In genomic region chr19:19443283-19443682, GRCh38 we compare ENCODE assay signal across 24 cellular contexts. TPM values are rescaled to one million over a fixed set of nuclear protein-coding genes. Genes with fewer than 3 reads are reported as not detected.
A peak's percentile ranks its signal among the peaks of the same experiment; 100 is the strongest.
DNase-seq lines count a peak whose midpoint lies in the region; ATAC-seq and TF ChIP-seq lines count a peak whose summit lies in the region.
"Had no signal": no experiment of that assay in that cellular context is flagged by ENCODE, and none has a peak within 500 bp of the region (broad histone marks: within the 10 kb centered on the region; RNA-seq: fewer than 3 reads in every experiment).

No MANE protein-coding gene starts in this region.

- H3K4me3 ChIP-seq in GM23338 (no peak overlapping the region), WERI-Rb-1 (ENCODE audit: low read depth, low read length) (no peak overlapping the region), foreskin fibroblast (ENCODE audit: low read depth in 1 of 2, low read length in 2 of 2) (no peak overlapping the region)
- H3K4me3 ChIP-seq: prostate gland had no signal

- H3K4me2 ChIP-seq in GM23338, result no peak overlapping the region

- 0 out of 2 replicates have a peak overlapping the region, but pooled peaks have one; percentile 84 for H3K27ac ChIP-seq in GM23338 (ENCODE audit: low read depth)
- H3K27ac ChIP-seq in WERI-Rb-1, result no peak overlapping the region
- H3K27ac ChIP-seq: 22Rv1, prostate gland had no signal

- H3K27me3 Mint-ChIP-seq in T-helper 1 cell treated with Interleukin-12 subunit alpha and Interleukin-12 subunit beta and Interleukin-4 antibody, amounts not matched to agents 30 μg/mL and 1 μg/mL, for 36 hours (ENCODE audit: low read depth), result no peaks in the 10 kb centered on the region
- peaks cover 9% of the 10 kb centered on the region for H3K27me3 Mint-ChIP-seq in GM23338 (ENCODE audit: insufficient read depth, low read depth, poor library complexity)
- no peaks in the 10 kb centered on the region for H3K27me3 Mint-ChIP-seq in naive thymus-derived CD8-positive, alpha-beta T cell

- DNase-seq in T-helper 1 cell (no peak), GM23338 (ENCODE audit: low spot score) (no peak), WERI-Rb-1 (no peak), foreskin fibroblast (no peak), SIG-M5 treated with dmso at 0.1 percent for 504 hours (lab: John Stamatoyannopoulos, UW; ENCODE audit: unreplicated experiment) (no peak)
- no peak for DNase-seq in activated naive CD4-positive, alpha-beta T cell treated with anti-CD3 and anti-CD28 coated beads, Interleukin-2, amount 50 U/mL, for 72 hours (ENCODE audit: low spot score in 2 of 2)
- no peak for DNase-seq in naive thymus-derived CD8-positive, alpha-beta T cell
- DNase-seq: activated CD4-positive, CD25-positive, alpha-beta regulatory T cell treated with anti-CD3 and anti-CD28 coated beads, Interleukin-2, amount 50 U/mL, for 72 hours; activated T-cell treated with anti-CD3 and anti-CD28 coated beads, Interleukin-2, amount 50 U/mL, for 1 hour; anterior cingulate cortex; BE2C; DMS 273 treated with DMSO at 0.1 percent for 48 hours; effector CD8-positive, alpha-beta T cell; GF-D8; NCI-H1105 treated with DMSO at 0.1 percent for 48 hours; NCI-H2107; NCI-H524 treated with DMSO at 0.1 percent for 48 hours; Right ventricle myocardium superior; small intestine; stimulated activated CD4-positive, alpha-beta T cell treated with anti-CD3 and anti-CD28 coated beads, Interleukin-4, amount 100 ng/mL, for 24 hours had no signal

- H3K36me3 ChIP-seq in GM23338 (ENCODE audit: insufficient read depth) (no peaks in the 10 kb centered on the region), WERI-Rb-1 (no peaks in the 10 kb centered on the region; the same call in none of the 2 replicates)
- H3K36me3 ChIP-seq: BE2C, prostate gland had no signal

- H3K9me3 Mint-ChIP-seq in T-helper 1 cell treated with Interleukin-12 subunit alpha and Interleukin-12 subunit beta and Interleukin-4 antibody, amounts not matched to agents 30 μg/mL and 1 μg/mL, for 36 hours, result no peaks in the 10 kb centered on the region
- no peaks in the 10 kb centered on the region; the same call in 2 of the 3 replicates for H3K9me3 Mint-ChIP-seq in GM23338
- H3K9me3 Mint-ChIP-seq in activated naive CD4-positive, alpha-beta T cell treated with anti-CD3 and anti-CD28 coated beads, Interleukin-2, amount 50 U/mL, for 72 hours, result peaks cover 0 to 15% of the 10 kb centered on the region in 2 donors
- peaks cover 0 to 3% (median 0%) of the 10 kb centered on the region in 9 donors for H3K9me3 Mint-ChIP-seq in naive thymus-derived CD8-positive, alpha-beta T cell
- H3K9me3 Mint-ChIP-seq: nephron had no signal

- POLR2A ChIA-PET in naive thymus-derived CD8-positive, alpha-beta T cell (lab: Charles Lee), result interaction anchor here (0.6 to 2.4 kb wide), 4 partner anchors 17 to 635 kb away, joined by 3 to 7 read pairs (median 3); partner anchors contain the start of genes GATAD2A and ZNF90

- no peak overlapping the region for H3K4me3 Mint-ChIP-seq in T-helper 1 cell treated with Interleukin-12 subunit alpha and Interleukin-12 subunit beta and Interleukin-4 antibody, amounts not matched to agents 30 μg/mL and 1 μg/mL, for 36 hours
- no peak overlapping the region for H3K4me3 Mint-ChIP-seq in GM23338
- H3K4me3 Mint-ChIP-seq in naive thymus-derived CD8-positive, alpha-beta T cell, result peak overlapping the region in 3 of 10 donors; percentile 1 to 25 (median 9)
- H3K4me3 Mint-ChIP-seq: nephron had no signal

- peaks cover 58% of the 10 kb centered on the region for H3K4me1 Mint-ChIP-seq in T-helper 1 cell treated with Interleukin-12 subunit alpha and Interleukin-12 subunit beta and Interleukin-4 antibody, amounts not matched to agents 30 μg/mL and 1 μg/mL, for 36 hours (ENCODE audit: low read depth)
- H3K4me1 Mint-ChIP-seq in GM23338, result peaks cover 44% of the 10 kb centered on the region
- peaks cover 50 to 87% (median 82%) of the 10 kb centered on the region in 4 donors for H3K4me1 Mint-ChIP-seq in naive thymus-derived CD8-positive, alpha-beta T cell

- H3K9me2 ChIP-seq in GM23338 (ENCODE audit: insufficient read depth), result no peaks in the 10 kb centered on the region

- H3K9me3 ChIP-seq in WERI-Rb-1 (ENCODE audit: severe bottlenecking), result no peaks in the 10 kb centered on the region
- H3K9me3 ChIP-seq: BE2C, prostate gland had no signal

- ATAC-seq in GM23338, result no peak
- ATAC-seq in activated naive CD4-positive, alpha-beta T cell treated with anti-CD3 and anti-CD28 coated beads, Interleukin-2, amount 50 U/mL, for 72 hours, result no peak
- ATAC-seq in naive thymus-derived CD8-positive, alpha-beta T cell, result no peak

- peak overlapping the region; percentile 12 for H3K27ac Mint-ChIP-seq in T-helper 1 cell treated with Interleukin-12 subunit alpha and Interleukin-12 subunit beta and Interleukin-4 antibody, amounts not matched to agents 30 μg/mL and 1 μg/mL, for 36 hours
- H3K27ac Mint-ChIP-seq in GM23338, result no peak overlapping the region
- H3K27ac Mint-ChIP-seq in activated naive CD4-positive, alpha-beta T cell treated with anti-CD3 and anti-CD28 coated beads, Interleukin-2, amount 50 U/mL, for 72 hours, result peak overlapping the region; percentile 92 to 95
- H3K27ac Mint-ChIP-seq in naive thymus-derived CD8-positive, alpha-beta T cell, result peak overlapping the region; percentile 55 to 93 (median 88)
- H3K27ac Mint-ChIP-seq: nephron had no signal

- peaks cover 100% of the 10 kb centered on the region for H3K79me2 ChIP-seq in GM23338 (replicated peaks; ENCODE audit: insufficient read depth)

- peaks cover 17% of the 10 kb centered on the region for H3F3A ChIP-seq in GM23338 (replicated peaks; ENCODE audit: low read depth)

- peaks cover 21% of the 10 kb centered on the region for H3K36me3 Mint-ChIP-seq in T-helper 1 cell treated with Interleukin-12 subunit alpha and Interleukin-12 subunit beta and Interleukin-4 antibody, amounts not matched to agents 30 μg/mL and 1 μg/mL, for 36 hours (ENCODE audit: low read depth)
- peaks cover 12% of the 10 kb centered on the region; the same call in 2 of the 3 replicates for H3K36me3 Mint-ChIP-seq in GM23338 (ENCODE audit: low read depth)
- peaks cover 5 to 38% of the 10 kb centered on the region in 2 donors for H3K36me3 Mint-ChIP-seq in activated naive CD4-positive, alpha-beta T cell treated with anti-CD3 and anti-CD28 coated beads, Interleukin-2, amount 50 U/mL, for 72 hours
- peaks cover 0 to 31% (median 3%) of the 10 kb centered on the region in 3 donors for H3K36me3 Mint-ChIP-seq in naive thymus-derived CD8-positive, alpha-beta T cell

- peaks cover 87% of the 10 kb centered on the region for H4K20me1 ChIP-seq in GM23338 (replicated peaks; ENCODE audit: insufficient read depth)

- H3K27me3 ChIP-seq in GM23338 (ENCODE audit: insufficient read depth) (no peaks in the 10 kb centered on the region), WERI-Rb-1 (ENCODE audit: insufficient read depth, low read depth, severe bottlenecking) (no peaks in the 10 kb centered on the region)
- H3K27me3 ChIP-seq: BE2C had no signal

- peaks cover 29% of the 10 kb centered on the region for H3K4me1 ChIP-seq in GM23338 (ENCODE audit: insufficient read depth)
- H3K4me1 ChIP-seq: BE2C, prostate gland had no signal

- no peak for TF ChIP-seq CTCF in GM23338 (conservative IDR thresholded peaks at IDR 0.05; ENCODE audit: low read depth in 2 of 2)
- TF ChIP-seq CTCF in WERI-Rb-1 (IDR thresholded peaks at IDR 0.05; ENCODE audit: low read depth, low read length), result no peak
- no peak for TF ChIP-seq CTCF in foreskin fibroblast (IDR thresholded peaks at IDR 0.05; ENCODE audit: low read depth, low read length)

- H2AFZ ChIP-seq in GM23338, result no peak overlapping the region

TF ChIP-seq in GM23338, 12 proteins besides CTCF, POLR2A, EP300 and RAD21 (continues in another document):
- TF ChIP-seq NANOG (IDR thresholded peaks at IDR 0.05; ENCODE audit: borderline replicate concordance), result no peak
- no peak for TF ChIP-seq EZH2phosphoT487 (IDR thresholded peaks at IDR 0.05; ENCODE audit: unreplicated experiment)
- TF ChIP-seq, protein P1, sequence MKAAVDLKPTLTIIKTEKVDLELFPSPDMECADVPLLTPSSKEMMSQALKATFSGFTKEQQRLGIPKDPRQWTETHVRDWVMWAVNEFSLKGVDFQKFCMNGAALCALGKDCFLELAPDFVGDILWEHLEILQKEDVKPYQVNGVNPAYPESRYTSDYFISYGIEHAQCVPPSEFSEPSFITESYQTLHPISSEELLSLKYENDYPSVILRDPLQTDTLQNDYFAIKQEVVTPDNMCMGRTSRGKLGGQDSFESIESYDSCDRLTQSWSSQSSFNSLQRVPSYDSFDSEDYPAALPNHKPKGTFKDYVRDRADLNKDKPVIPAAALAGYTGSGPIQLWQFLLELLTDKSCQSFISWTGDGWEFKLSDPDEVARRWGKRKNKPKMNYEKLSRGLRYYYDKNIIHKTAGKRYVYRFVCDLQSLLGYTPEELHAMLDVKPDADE (IDR thresholded peaks at IDR 0.05), result no peak
- no peak for TF ChIP-seq POLR2AphosphoS5 (IDR thresholded peaks at IDR 0.05; ENCODE audit: low read depth)
- no peak for TF ChIP-seq CREB1 (CRISPR knock-in tag; IDR thresholded peaks at IDR 0.05; ENCODE audit: low read depth)
- no peak for TF ChIP-seq STAT1 (IDR thresholded peaks at IDR 0.05; ENCODE audit: unreplicated experiment)

RNA-seq across cellular contexts. Expression of gene GATAD2A, which starts 37.8 kb away (rescaled TPM):
- total RNA-seq in GM23338 (2014; rRNA removed; shearing (Covaris generic)), result 123 and 151 TPM in 2 replicates
- polyA plus RNA-seq in GM23338 (2016; fragmentation: Nextera tagmentation; extraction: Ambion mirVana), result 40.0 and 49.2 TPM in 2 replicates
- total RNA-seq in activated naive CD4-positive, alpha-beta T cell treated with anti-CD3 and anti-CD28 coated beads, Interleukin-2, amount 50 U/mL, for 72 hours, result 100 to 1,000 TPM; 122 to 134 TPM
- 100 to 1,000 TPM; 101 to 107 TPM for total RNA-seq in naive thymus-derived CD8-positive, alpha-beta T cell
- polyA plus RNA-seq in naive thymus-derived CD8-positive, alpha-beta T cell, result 10 to 100 TPM; 14.5 to 35.1 (median 20.2) TPM
